ENCODE assay signal across 14 cellular contexts in the genomic region with DNA sequence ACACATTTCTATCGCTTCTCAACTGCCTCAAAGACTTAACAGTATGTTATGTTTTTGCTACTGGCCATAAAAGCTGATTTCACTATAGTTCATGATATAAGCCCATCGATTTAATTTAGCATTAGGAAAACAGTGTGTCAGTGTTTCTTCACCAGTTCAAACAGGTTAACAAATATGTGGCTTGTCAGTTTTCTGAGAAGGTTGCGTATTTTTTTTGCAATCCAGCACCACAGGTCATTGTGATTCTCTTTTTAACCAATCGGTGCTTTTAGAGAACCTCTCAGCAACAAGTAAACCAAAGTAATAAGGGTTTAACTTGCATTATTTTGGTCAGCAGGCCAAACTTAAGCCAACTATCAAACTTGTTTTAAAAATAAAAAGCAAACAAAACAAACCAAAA.
DNase-seq lines count a peak whose midpoint lies in the region; ATAC-seq and TF ChIP-seq lines count a peak whose summit lies in the region.
"Had no signal": no experiment of that assay in that cellular context is flagged by ENCODE, and none has a peak within 500 bp of the region (broad histone marks: within the 10 kb centered on the region; RNA-seq: fewer than 3 reads in every experiment).

No MANE protein-coding gene starts in this region.

- peak overlapping the region; percentile 42 for H3K27ac ChIP-seq in left ventricle myocardium inferior (replicated peaks)
- H3K27ac ChIP-seq in osteoblast (ENCODE audit: low read depth, low read length), result no peak overlapping the region
- H3K27ac ChIP-seq: BLaER1 treated with 17β-estradiol and CSF1 and Interleukin-3, amounts not matched to agents 10 nM and 100 nM had no signal

- no peak overlapping the region for H3K4me2 ChIP-seq in osteoblast (ENCODE audit: insufficient read depth, low read length)
- H3K4me2 ChIP-seq: BLaER1 treated with 17β-estradiol and CSF1 and Interleukin-3, amounts not matched to agents 10 nM and 100 nM had no signal

- no peaks in the 10 kb centered on the region for H4K20me1 ChIP-seq in osteoblast (ENCODE audit: insufficient read depth, low read length)
- H4K20me1 ChIP-seq: BLaER1 treated with 17β-estradiol and CSF1 and Interleukin-3, amounts not matched to agents 10 nM and 100 nM had no signal

- ATAC-seq in left cardiac atrium (no peak), HG03520 (IDR thresholded peaks at IDR 0.05; ENCODE audit: unreplicated experiment) (no peak), GM18858 (IDR thresholded peaks at IDR 0.05; ENCODE audit: unreplicated experiment) (no peak)
- ATAC-seq: CD8-positive, alpha-beta T cell had no signal

- H2AFZ ChIP-seq in osteoblast (ENCODE audit: low read length), result peak overlapping the region; percentile 12

- H3K36me3 ChIP-seq in left ventricle myocardium inferior (no peaks in the 10 kb centered on the region), osteoblast (ENCODE audit: insufficient read depth, low read length) (no peaks in the 10 kb centered on the region)
- H3K36me3 ChIP-seq: BLaER1 treated with 17β-estradiol and CSF1 and Interleukin-3, amounts not matched to agents 10 nM and 100 nM had no signal

- no peak overlapping the region for H3K4me3 ChIP-seq in left ventricle myocardium inferior
- H3K4me3 ChIP-seq in osteoblast (ENCODE audit: insufficient read depth, low read length), result no peak overlapping the region
- H3K4me3 ChIP-seq: BLaER1 treated with 17β-estradiol and CSF1 and Interleukin-3, amounts not matched to agents 10 nM and 100 nM had no signal

- H3K9me3 ChIP-seq in left ventricle myocardium inferior (replicated peaks) (peaks cover 18% of the 10 kb centered on the region), osteoblast (ENCODE audit: low read depth, low read length) (no peaks in the 10 kb centered on the region)

- DNase-seq in left ventricle myocardium inferior (no peak), left cardiac atrium (no peak), iris pigment epithelial cell (ENCODE audit: low read depth) (peak; percentile 4), osteoblast (ENCODE audit: insufficient read length, low spot score, missing footprints) (no peak)
- DNase-seq: Calu3; CD8-positive, alpha-beta T cell; DMS 273 treated with DMSO at 0.1 percent for 48 hours; DMS53; DND-41; EL; H9 had no signal

- peaks cover 36% of the 10 kb centered on the region for H3K4me1 ChIP-seq in left ventricle myocardium inferior
- H3K4me1 ChIP-seq in osteoblast (ENCODE audit: insufficient read depth, low read length), result peaks cover 3% of the 10 kb centered on the region
- H3K4me1 ChIP-seq: BLaER1 treated with 17β-estradiol and CSF1 and Interleukin-3, amounts not matched to agents 10 nM and 100 nM had no signal

- TF ChIP-seq CTCF in left ventricle myocardium inferior (IDR thresholded peaks at IDR 0.05; ENCODE audit: borderline replicate concordance), result no peak
- no peak for TF ChIP-seq CTCF in osteoblast (IDR thresholded peaks at IDR 0.05; ENCODE audit: extremely low read depth, low read depth, low read length)

- no peaks in the 10 kb centered on the region for H3K79me2 ChIP-seq in osteoblast (ENCODE audit: insufficient read depth, low read length)

- intact Hi-C loops in left ventricle myocardium inferior (cut with micrococcal nuclease) (no loop called here), left cardiac atrium (cut with DNase I) (no loop called here)

- H3K27me3 ChIP-seq in left ventricle myocardium inferior (ENCODE audit: low read depth) (no peaks in the 10 kb centered on the region), osteoblast (ENCODE audit: insufficient read depth, low read length) (no peaks in the 10 kb centered on the region)
- H3K27me3 ChIP-seq: BLaER1 treated with 17β-estradiol and CSF1 and Interleukin-3, amounts not matched to agents 10 nM and 100 nM had no signal
